In the genomic region with DNA sequence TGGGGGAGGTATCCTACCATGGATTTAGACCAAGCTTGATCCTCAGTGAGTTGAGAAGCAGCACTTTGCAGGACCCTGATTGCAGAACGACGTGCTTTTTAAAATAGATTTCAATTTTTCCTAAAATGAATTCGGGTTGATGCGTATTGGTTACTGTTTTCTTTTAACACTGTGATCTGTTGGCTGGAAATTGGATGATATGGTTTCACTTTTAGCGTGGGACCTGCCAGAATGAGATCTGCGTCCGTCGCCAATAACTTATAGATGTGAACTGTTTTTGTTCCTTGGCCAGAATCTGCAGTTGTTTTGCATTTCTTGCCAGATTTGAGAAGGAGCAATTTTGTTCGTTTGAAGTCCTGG, we compare ENCODE assay signal across 8 cellular contexts.
DNase-seq lines count a peak whose midpoint lies in the region; ATAC-seq and TF ChIP-seq lines count a peak whose summit lies in the region.

No MANE protein-coding gene starts in this region.

- H3K36me3 Mint-ChIP-seq in activated naive CD8-positive, alpha-beta T cell treated with anti-CD3 and anti-CD28 coated beads, Interleukin-2, amount 50 U/mL, for 24 hours (ENCODE audit: low read depth), result peaks cover 4% of the 10 kb centered on the region
- H3K36me3 Mint-ChIP-seq in stimulated activated naive B cell treated with anti-CD40 and anti-IgM and Interleukin-4, amounts not matched to agents 10 μg/mL and 1 μg/mL and 100 μg/mL, for 72 hours, result peaks cover 0 to 6% of the 10 kb centered on the region in 2 donors

- H3K36me3 ChIP-seq in KMS-11 (ENCODE audit: insufficient read depth) (no peaks in the 10 kb centered on the region), iPS-20b (ENCODE audit: insufficient read depth, low read depth, low read length) (peaks cover 11% of the 10 kb centered on the region; the same call in 1 of the 2 replicates)

- ATAC-seq in activated naive CD8-positive, alpha-beta T cell treated with anti-CD3 and anti-CD28 coated beads, Interleukin-2, amount 50 U/mL, for 24 hours, result no peak
- ATAC-seq in stimulated activated naive B cell treated with anti-CD40 and anti-IgM and Interleukin-4, amounts not matched to agents 10 μg/mL and 1 μg/mL and 100 μg/mL, for 72 hours (replicated peaks), result no peak
- ATAC-seq in HG03378 (IDR thresholded peaks at IDR 0.05; ENCODE audit: unreplicated experiment), result no peak

- TF ChIP-seq CTCF in KMS-11 (conservative IDR thresholded peaks at IDR 0.05; ENCODE audit: low read depth, low read length), result no peak

- H3K27me3 Mint-ChIP-seq in activated naive CD8-positive, alpha-beta T cell treated with anti-CD3 and anti-CD28 coated beads, Interleukin-2, amount 50 U/mL, for 24 hours, result no peaks in the 10 kb centered on the region
- H3K27me3 Mint-ChIP-seq in stimulated activated naive B cell treated with anti-CD40 and anti-IgM and Interleukin-4, amounts not matched to agents 10 μg/mL and 1 μg/mL and 100 μg/mL, for 72 hours, result no peaks in the 10 kb centered on the region

- H3K9me3 Mint-ChIP-seq in activated naive CD8-positive, alpha-beta T cell treated with anti-CD3 and anti-CD28 coated beads, Interleukin-2, amount 50 U/mL, for 24 hours, result no peaks in the 10 kb centered on the region
- no peaks in the 10 kb centered on the region for H3K9me3 Mint-ChIP-seq in stimulated activated naive B cell treated with anti-CD40 and anti-IgM and Interleukin-4, amounts not matched to agents 10 μg/mL and 1 μg/mL and 100 μg/mL, for 72 hours

- peak overlapping the region; percentile 71 for H3K27ac ChIP-seq in KMS-11
- H3K27ac ChIP-seq in iPS-20b (ENCODE audit: low read length), result no peak overlapping the region

- H3K4me3 Mint-ChIP-seq in activated naive CD8-positive, alpha-beta T cell treated with anti-CD3 and anti-CD28 coated beads, Interleukin-2, amount 50 U/mL, for 24 hours, result peak overlapping the region; percentile 94
- H3K4me3 Mint-ChIP-seq in stimulated activated naive B cell treated with anti-CD40 and anti-IgM and Interleukin-4, amounts not matched to agents 10 μg/mL and 1 μg/mL and 100 μg/mL, for 72 hours, result peak overlapping the region; percentile 91 to 97

- H3K4me1 Mint-ChIP-seq in activated naive CD8-positive, alpha-beta T cell treated with anti-CD3 and anti-CD28 coated beads, Interleukin-2, amount 50 U/mL, for 24 hours, result peaks cover 46% of the 10 kb centered on the region
- peaks cover 16 to 38% of the 10 kb centered on the region in 2 donors for H3K4me1 Mint-ChIP-seq in stimulated activated naive B cell treated with anti-CD40 and anti-IgM and Interleukin-4, amounts not matched to agents 10 μg/mL and 1 μg/mL and 100 μg/mL, for 72 hours

- H3K4me3 ChIP-seq in KMS-11 (IDR thresholded peaks at IDR 0.05; ENCODE audit: insufficient read depth, low read depth, low read length) (no peak overlapping the region), iPS-20b (ENCODE audit: low read length) (peak overlapping the region; percentile 84)

- H3K27ac Mint-ChIP-seq in activated naive CD8-positive, alpha-beta T cell treated with anti-CD3 and anti-CD28 coated beads, Interleukin-2, amount 50 U/mL, for 24 hours, result peak overlapping the region; percentile 92
- H3K27ac Mint-ChIP-seq in stimulated activated naive B cell treated with anti-CD40 and anti-IgM and Interleukin-4, amounts not matched to agents 10 μg/mL and 1 μg/mL and 100 μg/mL, for 72 hours, result peak overlapping the region; percentile 94

- H3K9ac ChIP-seq in KMS-11 (peak overlapping the region; percentile 82), iPS-20b (ENCODE audit: low read depth, low read length) (peak overlapping the region; percentile 89; the same call in 1 of the 2 replicates)

- H3K79me2 ChIP-seq in KMS-11 (ENCODE audit: insufficient read depth, low read depth), result peaks cover 44% of the 10 kb centered on the region

- peak overlapping the region; percentile 47; the same call in 1 of the 2 replicates for H2AFZ ChIP-seq in KMS-11 (ENCODE audit: low read depth)

- peaks cover 22% of the 10 kb centered on the region for H3K4me1 ChIP-seq in KMS-11 (ENCODE audit: low read depth, poor library complexity, severe bottlenecking)
- H3K4me1 ChIP-seq in iPS-20b (ENCODE audit: insufficient read depth, low read length), result no peaks in the 10 kb centered on the region

- H3K9me3 ChIP-seq in iPS-20b (ENCODE audit: insufficient read depth, low read depth, low read length), result no peaks in the 10 kb centered on the region

- H3K4me2 ChIP-seq in KMS-11, result peak overlapping the region; percentile 58

- H3K27me3 ChIP-seq in KMS-11 (ENCODE audit: insufficient read depth, low read depth) (no peaks in the 10 kb centered on the region), iPS-20b (ENCODE audit: insufficient read depth, low read length) (no peaks in the 10 kb centered on the region)

- no peaks in the 10 kb centered on the region for H4K20me1 ChIP-seq in KMS-11 (ENCODE audit: insufficient read depth)

- peak; percentile 45 for DNase-seq in EH (ENCODE audit: low read depth)
- no peak for DNase-seq in activated naive CD8-positive, alpha-beta T cell treated with anti-CD3 and anti-CD28 coated beads, Interleukin-2, amount 50 U/mL, for 24 hours
- no peak for DNase-seq in stimulated activated naive B cell treated with anti-CD40 and anti-IgM and Interleukin-4, amounts not matched to agents 10 μg/mL and 1 μg/mL and 100 μg/mL, for 72 hours
- no peak for DNase-seq in C1 segment of cervical spinal cord (lab: John Stamatoyannopoulos, UW)
- no peak for DNase-seq in OCI-M2 (lab: John Stamatoyannopoulos, UW; ENCODE audit: unreplicated experiment)
